In the genomic region with DNA sequence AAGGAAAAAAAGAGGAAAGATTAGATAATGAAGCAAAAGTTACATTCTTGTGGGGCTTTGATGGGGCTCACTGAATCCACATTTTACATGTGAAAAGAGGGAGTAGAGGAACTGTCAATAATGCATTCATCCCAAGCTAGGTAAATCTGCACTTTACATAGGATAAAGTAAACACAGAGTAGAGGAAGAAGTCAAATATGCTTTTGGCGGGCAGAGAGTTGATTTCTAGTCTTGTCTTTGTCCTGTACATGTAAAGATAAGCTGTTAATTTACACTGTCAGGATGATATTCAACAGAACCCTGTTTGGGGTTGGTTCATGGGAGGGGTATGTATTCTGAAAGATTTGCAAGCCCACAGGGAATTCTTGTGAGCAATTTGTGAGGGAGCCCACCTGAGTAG, we compare ENCODE assay signal across 19 cellular contexts. TPM values are rescaled to one million over a fixed set of nuclear protein-coding genes. Genes with fewer than 3 reads are reported as not detected.
"Had no signal": no experiment of that assay in that cellular context is flagged by ENCODE, and none has a peak within 500 bp of the region (broad histone marks: within the 10 kb centered on the region; RNA-seq: fewer than 3 reads in every experiment).

No MANE protein-coding gene starts in this region.

- H3K27me3 ChIP-seq: foreskin keratinocyte, pancreas, thyroid gland, vagina had no signal

- H3K4me1 ChIP-seq: left lung, pancreas had no signal

- DNase-seq: activated B cell treated with CpG ODN at 0.5 μM for 24 hours; activated CD4-positive, alpha-beta T cell treated with anti-CD3 and anti-CD28 coated beads, Interleukin-2, amount 10 ng/mL, durations not matched to agents 7 days and 5 days; activated CD8-positive, alpha-beta memory T cell treated with anti-CD3 and anti-CD28 coated beads, Interleukin-2, amount 50 U/mL, for 48 hours; activated gamma-delta T cell; activated T-cell treated with anti-CD3 and anti-CD28 coated beads, Interleukin-2, amount 50 U/mL, for 72 hours; amniotic stem cell; cortex of kidney; effector CD4-positive, alpha-beta T cell; head of caudate nucleus; islet precursor cell; left lung; mesendoderm; pancreas; stimulated activated CD4-positive, alpha-beta T cell treated with anti-CD3 and anti-CD28 coated beads, Interleukin-2, amount 100 ng/mL, for 48 hours had no signal

- H3K4me3 ChIP-seq: left lung, pancreas, thyroid gland, vagina had no signal

- ATAC-seq: activated T-cell treated with anti-CD3 and anti-CD28 coated beads, Interleukin-2, amount 50 U/mL, for 72 hours; foreskin keratinocyte; left lung; pancreas; stimulated activated memory B cell treated with anti-CD40 and anti-IgM and Interleukin-4, amounts not matched to agents 10 μg/mL and 1 μg/mL and 100 μg/mL, for 72 hours had no signal

- H3K27ac ChIP-seq: foreskin keratinocyte, left lung, pancreas, thyroid gland, vagina had no signal

- FAIRE-seq: endothelial cell of umbilical vein, pancreas had no signal

- H3K9me3 ChIP-seq: left lung, pancreas, thyroid gland, vagina had no signal

- H3K36me3 ChIP-seq: left lung, pancreas, thyroid gland, vagina had no signal

RNA-seq across cellular contexts. Expression of gene TNFRSF19, which starts 18.0 kb away (rescaled TPM):
- total RNA-seq: activated B cell treated with CpG ODN at 0.5 μM for 24 hours had no signal
